In genomic region chr4:165328101-165328425, GRCh38 we compare ENCODE assay signal across 1 cellular context.
TF ChIP-seq lines count a peak whose summit lies in the region.

No MANE protein-coding gene starts in this region.

TF ChIP-seq in HCT116, 20 proteins besides CTCF, POLR2A, EP300 and RAD21 (continued from another document):
- TF ChIP-seq JUND (IDR thresholded peaks at IDR 0.05) (no peak; the same call in 1 of the 2 replicates), EZH2 (IDR thresholded peaks at IDR 0.05) (no peak), EGR1 (IDR thresholded peaks at IDR 0.05; ENCODE audit: low read depth) (no peak)
